In genomic region chr16:6250516-6250915, GRCh38 we compare ENCODE assay signal across 29 cellular contexts.
"Had no signal": no experiment of that assay in that cellular context is flagged by ENCODE, and none has a peak within 500 bp of the region (broad histone marks: within the 10 kb centered on the region; RNA-seq: fewer than 3 reads in every experiment).

No MANE protein-coding gene starts in this region.

- H3K27ac Mint-ChIP-seq: immature natural killer cell; mesothelial cell of epicardium; naive thymus-derived CD4-positive, alpha-beta T cell; natural killer cell treated with Interleukin-12 subunit alpha and Interleukin-12 subunit beta and Interleukin-15 and Interleukin-18, amount 100 ng/mL, for 72 hours; progenitor cell of endocrine pancreas; stimulated activated naive B cell treated with anti-CD40 and anti-IgM and Interleukin-4, amounts not matched to agents 10 μg/mL and 1 μg/mL and 100 μg/mL, for 72 hours had no signal

- H3K4me3 ChIP-seq: left lung, lower lobe of right lung, mucosa of descending colon, skin epidermis, stomach, testis, thyroid gland, transverse colon, upper lobe of left lung, vagina had no signal

- H3K27me3 Mint-ChIP-seq: natural killer cell treated with Interleukin-12 subunit alpha and Interleukin-12 subunit beta and Interleukin-15 and Interleukin-18, amount 100 ng/mL, for 72 hours had no signal

- H3K4me3 Mint-ChIP-seq: immature natural killer cell; mesothelial cell of epicardium; naive thymus-derived CD4-positive, alpha-beta T cell; natural killer cell treated with Interleukin-12 subunit alpha and Interleukin-12 subunit beta and Interleukin-15 and Interleukin-18, amount 100 ng/mL, for 72 hours; stimulated activated naive B cell treated with anti-CD40 and anti-IgM and Interleukin-4, amounts not matched to agents 10 μg/mL and 1 μg/mL and 100 μg/mL, for 72 hours had no signal

- H3K9me3 ChIP-seq: left lung, lower lobe of right lung, mucosa of descending colon, testis, thyroid gland, transverse colon, upper lobe of left lung, vagina had no signal

- H3K9me3 Mint-ChIP-seq: mesothelial cell of epicardium had no signal

- H3K4me1 Mint-ChIP-seq: immature natural killer cell; mesothelial cell of epicardium; naive thymus-derived CD4-positive, alpha-beta T cell; stimulated activated naive B cell treated with anti-CD40 and anti-IgM and Interleukin-4, amounts not matched to agents 10 μg/mL and 1 μg/mL and 100 μg/mL, for 72 hours had no signal

- H3K36me3 Mint-ChIP-seq: immature natural killer cell; mesothelial cell of epicardium; naive thymus-derived CD4-positive, alpha-beta T cell; natural killer cell treated with Interleukin-12 subunit alpha and Interleukin-12 subunit beta and Interleukin-15 and Interleukin-18, amount 100 ng/mL, for 72 hours; stimulated activated naive B cell treated with anti-CD40 and anti-IgM and Interleukin-4, amounts not matched to agents 10 μg/mL and 1 μg/mL and 100 μg/mL, for 72 hours had no signal

- ATAC-seq: left colon; left lung; lower lobe of right lung; mucosa of descending colon; naive thymus-derived CD4-positive, alpha-beta T cell; natural killer cell treated with Interleukin-12 subunit alpha and Interleukin-12 subunit beta and Interleukin-15 and Interleukin-18, amount 100 ng/mL, for 72 hours; right cardiac atrium; sciatic nerve; stimulated activated naive B cell treated with anti-CD40 and anti-IgM and Interleukin-4, amounts not matched to agents 10 μg/mL and 1 μg/mL and 100 μg/mL, for 72 hours; stimulated activated naive CD8-positive, alpha-beta T cell treated with anti-CD3 and anti-CD28 coated beads, Interleukin-15, Interleukin-2, amounts not matched to agents 100 U/mL and 50 U/mL, for 24 hours had no signal

- DNase-seq: hypothalamus; immature natural killer cell; kidney; left colon; left lung; lower lobe of right lung; mammary epithelial cell; mesenchymal stem cell; mucosa of descending colon; naive thymus-derived CD4-positive, alpha-beta T cell; right cardiac atrium; stimulated activated CD4-positive, alpha-beta T cell treated with anti-CD3 and anti-CD28 coated beads, Interleukin-12 subunit alpha, Interleukin-12 subunit beta, amount 100 ng/mL, for 4 hours; stimulated activated CD4-positive, alpha-beta T cell treated with anti-CD3 and anti-CD28 coated beads, Interleukin-15, amount 100 ng/mL, for 24 hours; stimulated activated CD4-positive, alpha-beta T cell treated with anti-CD3 and anti-CD28 coated beads, Interleukin-2, amount 100 ng/mL, for 24 hours; stimulated activated CD4-positive, alpha-beta T cell treated with anti-CD3 and anti-CD28 coated beads, Interleukin-4, amount 100 ng/mL, for 1 hour; stimulated activated naive B cell treated with anti-CD40 and anti-IgM and Interleukin-4, amounts not matched to agents 10 μg/mL and 1 μg/mL and 100 μg/mL, for 72 hours; stimulated activated naive CD8-positive, alpha-beta T cell treated with anti-CD3 and anti-CD28 coated beads, Interleukin-15, Interleukin-2, amounts not matched to agents 100 U/mL and 50 U/mL, for 24 hours; stomach; testis; thyroid gland; transverse colon; upper lobe of left lung had no signal

- FAIRE-seq: islet of Langerhans, kidney had no signal

- H3K27ac ChIP-seq: left lung, lower lobe of right lung, skin epidermis, stomach, testis, thyroid gland, transverse colon, upper lobe of left lung, vagina had no signal

- H3K36me3 ChIP-seq: left lung, lower lobe of right lung, stomach, thyroid gland, transverse colon, upper lobe of left lung, vagina had no signal

- H3K27me3 ChIP-seq: stomach, testis, thyroid gland, transverse colon, upper lobe of left lung, vagina had no signal

- H3K4me1 ChIP-seq: left lung, lower lobe of right lung, stomach, testis, thyroid gland, transverse colon, upper lobe of left lung, vagina had no signal
